In genomic region chr1:223462866-223463404, GRCh38 we compare ENCODE assay signal across 28 cellular contexts.
"Had no signal": no experiment of that assay in that cellular context is flagged by ENCODE, and none has a peak within 500 bp of the region (broad histone marks: within the 10 kb centered on the region; RNA-seq: fewer than 3 reads in every experiment).

No MANE protein-coding gene starts in this region.

- DNase-seq: cerebellar nuclear complex; colonic mucosa; cortex of kidney; effector CD8-positive, alpha-beta T cell; effector memory CD8-positive, alpha-beta T cell; endodermal cell; erythroblast; esophagus squamous epithelium; foreskin fibroblast; foreskin melanocyte; heart left ventricle; hypothalamus; immature natural killer cell; islet precursor cell; kidney; kidney glomerular epithelial cell; left colon; left ventricle myocardium superior; mammary epithelial cell; mesendoderm; midbrain had no signal

- H3K36me3 ChIP-seq: colonic mucosa, esophagus squamous epithelium, gastroesophageal sphincter, heart left ventricle had no signal

- ATAC-seq: effector memory CD8-positive, alpha-beta T cell; esophagus mucosa; gastroesophageal sphincter; heart left ventricle; left colon; left lobe of liver; left ventricle myocardium superior had no signal

- H3K79me2 ChIP-seq: hepatocyte had no signal

- H3K4me2 ChIP-seq: hepatocyte had no signal

- H3K27ac ChIP-seq: colonic mucosa, epithelial cell of prostate, esophagus squamous epithelium, gastroesophageal sphincter, heart left ventricle, hepatocyte had no signal

- H3K9me3 ChIP-seq: colonic mucosa, esophagus squamous epithelium, gastroesophageal sphincter, heart left ventricle had no signal

- H2AFZ ChIP-seq: hepatocyte had no signal

- H3K4me3 ChIP-seq: colonic mucosa, esophagus squamous epithelium, gastroesophageal sphincter, heart left ventricle, hepatocyte, lung had no signal

- FAIRE-seq: endometrium, kidney had no signal

- H3K27me3 ChIP-seq: colonic mucosa, esophagus squamous epithelium, gastroesophageal sphincter, heart left ventricle, hepatocyte had no signal

- H3K4me1 ChIP-seq: colonic mucosa, esophagus squamous epithelium, gastroesophageal sphincter, heart left ventricle had no signal
